ENCODE assay signal across 16 cellular contexts in the genomic region with DNA sequence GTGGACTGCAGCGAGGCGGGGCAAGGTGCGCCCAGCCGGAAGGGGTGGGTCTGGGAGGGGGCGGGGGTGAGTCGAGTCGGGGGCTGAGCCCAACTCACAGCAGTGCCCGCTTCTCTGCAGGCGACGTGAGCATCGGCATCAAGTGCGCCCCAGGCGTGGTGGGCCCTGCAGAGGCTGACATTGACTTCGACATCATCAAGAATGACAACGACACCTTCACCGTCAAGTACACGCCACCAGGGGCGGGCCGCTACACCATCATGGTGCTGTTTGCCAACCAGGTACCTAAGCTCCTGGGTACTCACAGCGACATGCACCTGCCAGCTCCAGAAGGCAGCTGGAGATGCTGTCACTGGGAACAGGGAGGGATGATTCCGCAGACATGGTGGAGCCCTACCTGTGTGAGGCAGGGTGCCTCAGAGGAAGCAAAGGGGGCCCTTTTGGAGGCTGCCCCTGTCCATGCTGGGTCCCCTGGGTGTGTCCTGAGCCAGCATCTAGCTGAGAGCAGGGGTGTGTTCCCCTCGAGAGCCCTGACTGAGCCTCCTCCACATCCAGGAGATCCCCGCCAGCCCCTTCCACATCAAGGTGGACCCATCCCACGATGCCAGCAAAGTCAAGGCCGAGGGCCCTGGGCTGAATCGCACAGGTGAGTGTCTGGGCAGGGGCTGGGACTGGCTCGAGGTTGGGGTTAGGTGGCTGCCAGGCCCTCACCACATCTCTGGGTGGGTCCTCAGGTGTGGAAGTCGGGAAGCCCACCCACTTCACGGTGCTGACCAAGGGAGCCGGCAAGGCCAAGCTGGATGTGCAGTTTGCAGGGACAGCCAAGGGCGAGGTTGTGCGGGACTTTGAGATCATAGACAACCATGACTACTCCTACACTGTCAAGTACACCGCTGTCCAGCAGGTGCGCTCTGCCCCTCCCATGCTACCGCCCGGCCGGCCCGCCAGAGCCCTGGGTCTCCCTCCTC. TPM values are rescaled to one million over a fixed set of nuclear protein-coding genes. Genes with fewer than 3 reads are reported as not detected.
DNase-seq lines count a peak whose midpoint lies in the region; ATAC-seq, FAIRE-seq and TF ChIP-seq lines count a peak whose summit lies in the region.
"Had no signal": no experiment of that assay in that cellular context is flagged by ENCODE, and none has a peak within 500 bp of the region (broad histone marks: within the 10 kb centered on the region; RNA-seq: fewer than 3 reads in every experiment).

No MANE protein-coding gene starts in this region.

- H3K4me2 ChIP-seq in H1 (ENCODE audit: insufficient read depth in 1 of 2, low read depth in 2 of 2, low read length in 2 of 2) (no peak overlapping the region), osteoblast (ENCODE audit: insufficient read depth, low read length) (no peak overlapping the region)
- H3K4me2 ChIP-seq: BLaER1 treated with 17β-estradiol and CSF1 and Interleukin-3, amounts not matched to agents 10 nM and 100 nM had no signal

- H3K36me3 Mint-ChIP-seq in stimulated activated naive B cell treated with anti-CD40 and anti-IgM and Interleukin-4, amounts not matched to agents 10 μg/mL and 1 μg/mL and 100 μg/mL, for 72 hours, result no peaks in the 10 kb centered on the region

- 92% methylated on average over 35 of the region's 38 CpGs; no CpG with 5 or more reads in 1 of the 2 experiments for WGBS in H1 (ENCODE audit: extremely low coverage in 1 of 2, insufficient coverage in 1 of 2, insufficient read length in 1 of 2, insufficient replicate concordance in 2 of 2, low coverage in 1 of 2, low lambda C conversion rate in 2 of 2, missing lambda C conversion rate in 1 of 2), 2 experiments

- no peak overlapping the region for H2BK5ac ChIP-seq in H1 (ENCODE audit: low read depth, low read length)

- no peak overlapping the region for H4K5ac ChIP-seq in H1 (ENCODE audit: insufficient read length, low read depth, low read length)

- H2BK12ac ChIP-seq in H1 (ENCODE audit: low read depth, low read length), result no peak overlapping the region

- H2AK5ac ChIP-seq in H1 (ENCODE audit: low read depth, low read length), result no peak overlapping the region; the same call in 1 of the 2 replicates

- H3K79me2 ChIP-seq in H1 (ENCODE audit: control insufficient read depth in 1 of 2, insufficient read depth in 2 of 2, low read length in 2 of 2), result no peaks in the 10 kb centered on the region
- H3K79me2 ChIP-seq in osteoblast (ENCODE audit: insufficient read depth, low read length), result peaks cover 30% of the 10 kb centered on the region

- no peak overlapping the region for H3K4me3 Mint-ChIP-seq in stimulated activated naive B cell treated with anti-CD40 and anti-IgM and Interleukin-4, amounts not matched to agents 10 μg/mL and 1 μg/mL and 100 μg/mL, for 72 hours
- H3K4me3 Mint-ChIP-seq: activated T-helper 1 cell treated with anti-CD3 and anti-CD28 coated beads, Interleukin-12 subunit alpha, Interleukin-12 subunit beta, Interleukin-2, Interleukin-4 antibody, amounts not matched to agents 30 ng/mL and 10 ng/mL and 1 ng/mL, durations not matched to agents 14 hours and 24 hours and 36 hours had no signal

- H3K9me3 Mint-ChIP-seq in stimulated activated naive B cell treated with anti-CD40 and anti-IgM and Interleukin-4, amounts not matched to agents 10 μg/mL and 1 μg/mL and 100 μg/mL, for 72 hours, result no peaks in the 10 kb centered on the region
- H3K9me3 Mint-ChIP-seq: activated T-helper 1 cell treated with anti-CD3 and anti-CD28 coated beads, Interleukin-12 subunit alpha, Interleukin-12 subunit beta, Interleukin-2, Interleukin-4 antibody, amounts not matched to agents 30 ng/mL and 10 ng/mL and 1 ng/mL, durations not matched to agents 14 hours and 24 hours and 36 hours had no signal

- no peak overlapping the region; the same call in 1 of the 2 replicates for H3K18ac ChIP-seq in H1 (ENCODE audit: extremely low read depth, low read length)

- TF ChIP-seq POLR2A in H1 (IDR thresholded peaks at IDR 0.05; ENCODE audit: control extremely low read depth in 1 of 2, low read depth in 2 of 2, low read length in 2 of 2), result no peak

- CTCF ChIA-PET in H1 (lab: Charles Lee; ENCODE audit: partially characterized antibody), result interaction anchor here (0.6 to 11.5 kb wide), 22 partner anchors 9 to 112 kb away, joined by 3 to 148 read pairs (median 4); partner anchors contain the start of genes ATP6V1F and KCP

- no peak overlapping the region for H3K23ac ChIP-seq in H1 (ENCODE audit: insufficient read length)

- peaks cover 6% of the 10 kb centered on the region in 2 donors for H3K4me1 Mint-ChIP-seq in stimulated activated naive B cell treated with anti-CD40 and anti-IgM and Interleukin-4, amounts not matched to agents 10 μg/mL and 1 μg/mL and 100 μg/mL, for 72 hours

- no peak for TF ChIP-seq CTCF in H1 (IDR thresholded peaks at IDR 0.05; ENCODE audit: control extremely low read depth in 1 of 3, insufficient read depth in 1 of 3, low read depth in 1 of 3, low read length in 3 of 3)
- TF ChIP-seq CTCF in osteoblast (IDR thresholded peaks at IDR 0.05; ENCODE audit: extremely low read depth, low read depth, low read length), result no peak

- H4K8ac ChIP-seq in H1 (ENCODE audit: extremely low read depth, insufficient read depth, low read length), result no peak overlapping the region; the same call in 1 of the 2 replicates

- H3K27me3 ChIP-seq in H1 (replicated peaks in 1 of 4; ENCODE audit: control insufficient read depth in 3 of 4, extremely low read depth in 1 of 4, insufficient read depth in 3 of 4, low read length in 3 of 4), result no peaks in the 10 kb centered on the region; a peak in 1 of 7 replicates
- no peaks in the 10 kb centered on the region for H3K27me3 ChIP-seq in osteoblast (ENCODE audit: insufficient read depth, low read length)
- H3K27me3 ChIP-seq: BLaER1 treated with 17β-estradiol and CSF1 and Interleukin-3, amounts not matched to agents 10 nM and 100 nM; tibial artery had no signal

- no peak overlapping the region for H3K27ac Mint-ChIP-seq in stimulated activated naive B cell treated with anti-CD40 and anti-IgM and Interleukin-4, amounts not matched to agents 10 μg/mL and 1 μg/mL and 100 μg/mL, for 72 hours
- H3K27ac Mint-ChIP-seq: activated T-helper 1 cell treated with anti-CD3 and anti-CD28 coated beads, Interleukin-12 subunit alpha, Interleukin-12 subunit beta, Interleukin-2, Interleukin-4 antibody, amounts not matched to agents 30 ng/mL and 10 ng/mL and 1 ng/mL, durations not matched to agents 14 hours and 24 hours and 36 hours had no signal

- ATAC-seq in stimulated activated naive B cell treated with anti-CD40 and anti-IgM and Interleukin-4, amounts not matched to agents 10 μg/mL and 1 μg/mL and 100 μg/mL, for 72 hours (replicated peaks), result no peak
- no peak for ATAC-seq in HG03442 (IDR thresholded peaks at IDR 0.05; ENCODE audit: unreplicated experiment)

- peaks cover 0 to 8% of the 10 kb centered on the region in 2 donors for H3K27me3 Mint-ChIP-seq in stimulated activated naive B cell treated with anti-CD40 and anti-IgM and Interleukin-4, amounts not matched to agents 10 μg/mL and 1 μg/mL and 100 μg/mL, for 72 hours

- no peak for TF ChIP-seq RAD21 in H1 (IDR thresholded peaks at IDR 0.05 in 1 of 2, conservative IDR thresholded peaks at IDR 0.05 in 1 of 2; ENCODE audit: low read depth in 2 of 2, low read length in 2 of 2)

- H3K23me2 ChIP-seq in H1 (ENCODE audit: low read depth, low read length), result no peaks in the 10 kb centered on the region

- no peak overlapping the region for H2AFZ ChIP-seq in H1 (ENCODE audit: low read length)
- H2AFZ ChIP-seq in osteoblast (ENCODE audit: low read length), result no peak overlapping the region

- H3K4me1 ChIP-seq in H1 (replicated peaks in 1 of 4; ENCODE audit: control insufficient read depth in 3 of 4, insufficient read depth in 4 of 4, low read length in 3 of 4) (peaks cover 0 to 10% (median 5%) of the 10 kb centered on the region in 4 experiments; a peak in 6 of 7 replicates), osteoblast (ENCODE audit: insufficient read depth, low read length) (peaks cover 4% of the 10 kb centered on the region)

- no peak overlapping the region for H4K91ac ChIP-seq in H1 (replicated peaks; ENCODE audit: insufficient read length, low read length)

- H2BK20ac ChIP-seq in H1 (ENCODE audit: low read length), result no peak overlapping the region

- DNase-seq in DMS153 treated with DMSO at 0.1 percent for 48 hours (lab: John Stamatoyannopoulos, UW; ENCODE audit: unreplicated experiment), result peak; percentile 25
- peak; percentile 90 for DNase-seq in NCI-H345 (lab: John Stamatoyannopoulos, UW)
- no peak for DNase-seq in H1 (ENCODE audit: low read depth in 1 of 2, low spot score in 2 of 2)
- DNase-seq in osteoblast (ENCODE audit: insufficient read length, low spot score, missing footprints), result peak; percentile 85
- DNase-seq in stimulated activated naive B cell treated with anti-CD40 and anti-IgM and Interleukin-4, amounts not matched to agents 10 μg/mL and 1 μg/mL and 100 μg/mL, for 72 hours, result no peak
- DNase-seq in NCI-H2171 (lab: John Stamatoyannopoulos, UW), result no peak
- DNase-seq in NCI-H2227 (lab: John Stamatoyannopoulos, UW; ENCODE audit: unreplicated experiment), result no peak
- DNase-seq: kidney glomerular epithelial cell, NCI-H1105, NCI-H748 treated with DMSO at 0.1 percent for 48 hours, SHP77, T1000, tibial artery had no signal

- H3K4ac ChIP-seq in H1 (replicated peaks; ENCODE audit: insufficient read length, low read depth, low read length), result no peak overlapping the region

- H3K36me3 ChIP-seq in H1 (ENCODE audit: control insufficient read depth in 2 of 4, insufficient read depth in 4 of 4, low read length in 3 of 4) (no peaks in the 10 kb centered on the region), osteoblast (ENCODE audit: insufficient read depth, low read length) (peaks cover 97% of the 10 kb centered on the region)
- H3K36me3 ChIP-seq: BLaER1 treated with 17β-estradiol and CSF1 and Interleukin-3, amounts not matched to agents 10 nM and 100 nM had no signal

- 0 out of 2 replicates have a peak overlapping the region, but pooled peaks have one; percentile 29 for H2BK15ac ChIP-seq in H1 (ENCODE audit: low read length)

- no peak overlapping the region for H3K27ac ChIP-seq in H1 (ENCODE audit: low read depth, low read length)
- no peak overlapping the region for H3K27ac ChIP-seq in osteoblast (ENCODE audit: low read depth, low read length)
- H3K27ac ChIP-seq: BLaER1 treated with 17β-estradiol and CSF1 and Interleukin-3, amounts not matched to agents 10 nM and 100 nM had no signal

- POLR2A ChIA-PET in H1 (lab: Charles Lee; ENCODE audit: partially characterized antibody), result interaction anchor here (1.0 kb wide), 1 partner anchor 41 kb away, joined by 3 read pairs; no protein-coding TSS in a partner anchor

- no peaks in the 10 kb centered on the region for H3K9me3 ChIP-seq in H1 (ENCODE audit: insufficient read depth in 2 of 2, low read depth in 1 of 2, low read length in 1 of 2)
- H3K9me3 ChIP-seq in osteoblast (ENCODE audit: low read depth, low read length), result no peaks in the 10 kb centered on the region
- H3K9me3 ChIP-seq: BLaER1 treated with 17β-estradiol and CSF1 and Interleukin-3, amounts not matched to agents 10 nM and 100 nM; tibial artery had no signal

- H3K56ac ChIP-seq in H1 (replicated peaks; ENCODE audit: insufficient read length, low read depth, low read length), result no peak overlapping the region

- no peak overlapping the region for H3K14ac ChIP-seq in H1 (ENCODE audit: insufficient read length)

- H2BK120ac ChIP-seq in H1 (replicated peaks; ENCODE audit: low read depth, low read length), result no peak overlapping the region

- H3K4me3 ChIP-seq in H1 (ENCODE audit: extremely low read depth in 1 of 4, insufficient read depth in 2 of 4, low read depth in 3 of 4, low read length in 4 of 4), result no peak overlapping the region
- no peak overlapping the region for H3K4me3 ChIP-seq in osteoblast (ENCODE audit: insufficient read depth, low read length)
- H3K4me3 ChIP-seq: BLaER1 treated with 17β-estradiol and CSF1 and Interleukin-3, amounts not matched to agents 10 nM and 100 nM; tibial artery had no signal

- no peak for FAIRE-seq in H1 (lab: Jason Lieb, UNC)

- H4K20me1 ChIP-seq in H1 (replicated peaks in 1 of 2; ENCODE audit: control insufficient read depth in 1 of 2, insufficient read depth in 2 of 2, low read length in 2 of 2), result no peaks in the 10 kb centered on the region
- H4K20me1 ChIP-seq in osteoblast (ENCODE audit: insufficient read depth, low read length), result peaks cover 77% of the 10 kb centered on the region
- H4K20me1 ChIP-seq: BLaER1 treated with 17β-estradiol and CSF1 and Interleukin-3, amounts not matched to agents 10 nM and 100 nM had no signal

- H3K79me1 ChIP-seq in H1 (ENCODE audit: low read depth, low read length), result no peaks in the 10 kb centered on the region

- TF ChIP-seq EP300 in H1 (IDR thresholded peaks at IDR 0.05; ENCODE audit: borderline replicate concordance in 1 of 2, low read depth in 2 of 2, low read length in 2 of 2), result no peak

- H3K9ac ChIP-seq in H1 (replicated peaks in 1 of 4; ENCODE audit: extremely low read depth in 1 of 4, low read depth in 3 of 4, low read length in 3 of 4), result no peak overlapping the region
- H3K9ac ChIP-seq: BLaER1 treated with 17β-estradiol and CSF1 and Interleukin-3, amounts not matched to agents 10 nM and 100 nM had no signal

RNA-seq across cellular contexts. Expression of gene FLNC, which starts 12.8 kb away (rescaled TPM):
- total RNA-seq in H1 (2021; fragmentation: NEBNext Ultra II Directional; extraction: Animal tissue kit (Norgen Biotek cat#: 25700)), result 10.7 and 12.0 TPM in 2 replicates
- 1.9 and 3.3 TPM in 2 replicates for polyA plus RNA-seq in H1 (2011; rRNA removed)
- 2.3 TPM for polyA plus RNA-seq in H1 (2011; cell fraction: cytosol; rRNA removed)
- 9.5 TPM for polyA plus RNA-seq in H1 (2011; cell fraction: nucleus; rRNA removed)
- polyA plus RNA-seq in H1 (2012, experiment 1 of 2), result 5.2 to 7.9 TPM (median 6.6 TPM) in 4 replicates
- polyA plus RNA-seq in H1 (2012, experiment 2 of 2), result 5.2 TPM
- 8.3 TPM for polyA plus RNA-seq in H1 (2013, experiment 1 of 2)
- polyA plus RNA-seq in H1 (2013, experiment 2 of 2), result 7.8 TPM
- polyA minus RNA-seq in H1 (2011; rRNA and poly(A)+ RNA removed), result 4.5 and 5.1 TPM in 2 replicates
- 7.1 TPM for polyA minus RNA-seq in H1 (2011; cell fraction: cytosol; rRNA and poly(A)+ RNA removed)
- 5.7 TPM for polyA minus RNA-seq in H1 (2011; cell fraction: nucleus; rRNA and poly(A)+ RNA removed)
- 93.7 and 130 TPM in 2 replicates for total RNA-seq in osteoblast

RNA-seq across cellular contexts. Expression of gene ATP6V1F, which starts 19.7 kb away (rescaled TPM):
- total RNA-seq in H1 (2021; fragmentation: NEBNext Ultra II Directional; extraction: Animal tissue kit (Norgen Biotek cat#: 25700)), result 104 TPM in 2 replicates
- polyA plus RNA-seq in H1 (2011; rRNA removed), result 318 and 344 TPM in 2 replicates
- polyA plus RNA-seq in H1 (2011; cell fraction: cytosol; rRNA removed), result 227 TPM
- polyA plus RNA-seq in H1 (2011; cell fraction: nucleus; rRNA removed), result 147 TPM
- polyA plus RNA-seq in H1 (2012, experiment 1 of 2), result 165 to 195 TPM (median 180 TPM) in 4 replicates
- polyA plus RNA-seq in H1 (2012, experiment 2 of 2), result 412 TPM
- polyA plus RNA-seq in H1 (2013, experiment 1 of 2), result 164 TPM
- polyA plus RNA-seq in H1 (2013, experiment 2 of 2), result 168 TPM
- polyA minus RNA-seq in H1 (2011; rRNA and poly(A)+ RNA removed), result 36.9 and 39.0 TPM in 2 replicates
- 25.6 TPM for polyA minus RNA-seq in H1 (2011; cell fraction: cytosol; rRNA and poly(A)+ RNA removed)
- polyA minus RNA-seq in H1 (2011; cell fraction: nucleus; rRNA and poly(A)+ RNA removed), result 35.3 TPM
- 91.9 and 95.2 TPM in 2 replicates for total RNA-seq in osteoblast

RNA-seq across cellular contexts. Expression of gene CCDC136, which starts 51.2 kb away (rescaled TPM):
- 43.7 and 47.7 TPM in 2 replicates for total RNA-seq in H1 (2021; fragmentation: NEBNext Ultra II Directional; extraction: Animal tissue kit (Norgen Biotek cat#: 25700))
- polyA plus RNA-seq in H1 (2011; rRNA removed), result 35.6 and 36.2 TPM in 2 replicates
- 48.9 TPM for polyA plus RNA-seq in H1 (2011; cell fraction: cytosol; rRNA removed)
- 165 TPM for polyA plus RNA-seq in H1 (2011; cell fraction: nucleus; rRNA removed)
- polyA plus RNA-seq in H1 (2012, experiment 1 of 2), result 46.0 to 56.1 TPM (median 51.1 TPM) in 4 replicates
- 2.9 TPM for polyA plus RNA-seq in H1 (2012, experiment 2 of 2)
- polyA plus RNA-seq in H1 (2013, experiment 1 of 2), result 23.8 TPM
- 18.9 TPM for polyA plus RNA-seq in H1 (2013, experiment 2 of 2)
- polyA minus RNA-seq in H1 (2011; rRNA and poly(A)+ RNA removed), result 53.7 and 59.6 TPM in 2 replicates
- polyA minus RNA-seq in H1 (2011; cell fraction: cytosol; rRNA and poly(A)+ RNA removed), result 34.9 TPM
- polyA minus RNA-seq in H1 (2011; cell fraction: nucleus; rRNA and poly(A)+ RNA removed), result 91.0 TPM
- total RNA-seq in osteoblast, result 7.2 and 10.0 TPM in 2 replicates

Comparison
In these comparisons a context has a peak if more than half of its experiments do, and no peak if none do; other contexts are left out.
1. DNase-seq: peak in DMS153 treated with DMSO at 0.1 percent for 48 hours (single experiment), NCI-H345 (single experiment) and osteoblast (single experiment); none in H1 (0 of 2), stimulated activated naive B cell treated with anti-CD40 and anti-IgM and Interleukin-4, amounts not matched to agents 10 μg/mL and 1 μg/mL and 100 μg/mL, for 72 hours (single experiment), NCI-H2171 (single experiment) and NCI-H2227 (single experiment).